Comparison of ENCODE assay signal across 1 cellular context in the genomic region with DNA sequence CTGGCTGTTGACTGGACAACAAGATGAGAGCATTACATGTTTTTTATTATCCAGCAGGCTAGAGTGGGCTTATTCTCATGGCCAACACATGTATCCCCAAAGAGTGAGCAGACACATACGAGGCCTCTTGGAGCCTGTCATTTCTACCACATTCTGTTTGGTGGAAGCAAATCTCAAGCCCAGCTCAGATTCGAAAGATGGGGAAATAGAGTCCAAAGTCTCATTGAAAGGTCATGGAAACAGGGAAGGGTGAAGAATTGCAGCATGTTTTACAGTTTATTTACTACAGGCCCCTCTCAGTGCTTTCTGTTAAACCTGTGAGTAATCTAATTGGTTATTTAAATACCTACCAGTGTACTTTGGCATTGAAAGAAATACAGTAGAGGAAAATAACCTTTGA.
TF ChIP-seq lines count a peak whose summit lies in the region.

No MANE protein-coding gene starts in this region.

TF ChIP-seq in HepG2, 621 proteins besides CTCF, POLR2A, EP300 and RAD21 (continued from another document and continues in another):
- TF ChIP-seq, protein P1, sequence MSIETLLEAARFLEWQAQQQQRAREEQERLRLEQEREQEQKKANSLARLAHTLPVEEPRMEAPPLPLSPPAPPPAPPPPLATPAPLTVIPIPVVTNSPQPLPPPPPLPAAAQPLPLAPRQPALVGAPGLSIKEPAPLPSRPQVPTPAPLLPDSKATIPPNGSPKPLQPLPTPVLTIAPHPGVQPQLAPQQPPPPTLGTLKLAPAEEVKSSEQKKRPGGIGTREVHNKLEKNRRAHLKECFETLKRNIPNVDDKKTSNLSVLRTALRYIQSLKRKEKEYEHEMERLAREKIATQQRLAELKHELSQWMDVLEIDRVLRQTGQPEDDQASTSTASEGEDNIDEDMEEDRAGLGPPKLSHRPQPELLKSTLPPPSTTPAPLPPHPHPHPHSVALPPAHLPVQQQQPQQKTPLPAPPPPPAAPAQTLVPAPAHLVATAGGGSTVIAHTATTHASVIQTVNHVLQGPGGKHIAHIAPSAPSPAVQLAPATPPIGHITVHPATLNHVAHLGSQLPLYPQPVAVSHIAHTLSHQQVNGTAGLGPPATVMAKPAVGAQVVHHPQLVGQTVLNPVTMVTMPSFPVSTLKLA (IDR thresholded peaks at IDR 0.05), result peak; percentile 27; the same call in 1 of the 2 replicates
- TF ChIP-seq, protein P2, sequence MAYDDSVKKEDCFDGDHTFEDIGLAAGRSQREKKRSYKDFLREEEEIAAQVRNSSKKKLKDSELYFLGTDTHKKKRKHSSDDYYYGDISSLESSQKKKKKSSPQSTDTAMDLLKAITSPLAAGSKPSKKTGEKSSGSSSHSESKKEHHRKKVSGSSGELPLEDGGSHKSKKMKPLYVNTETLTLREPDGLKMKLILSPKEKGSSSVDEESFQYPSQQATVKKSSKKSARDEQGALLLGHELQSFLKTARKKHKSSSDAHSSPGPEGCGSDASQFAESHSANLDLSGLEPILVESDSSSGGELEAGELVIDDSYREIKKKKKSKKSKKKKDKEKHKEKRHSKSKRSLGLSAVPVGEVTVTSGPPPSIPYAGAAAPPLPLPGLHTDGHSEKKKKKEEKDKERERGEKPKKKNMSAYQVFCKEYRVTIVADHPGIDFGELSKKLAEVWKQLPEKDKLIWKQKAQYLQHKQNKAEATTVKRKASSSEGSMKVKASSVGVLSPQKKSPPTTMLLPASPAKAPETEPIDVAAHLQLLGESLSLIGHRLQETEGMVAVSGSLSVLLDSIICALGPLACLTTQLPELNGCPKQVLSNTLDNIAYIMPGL (CRISPR knock-in tag; IDR thresholded peaks at IDR 0.05; ENCODE audit: borderline replicate concordance in 1 of 2, low read depth in 1 of 2), result no peak
- TF ChIP-seq ZNF253 (CRISPR knock-in tag; IDR thresholded peaks at IDR 0.05; ENCODE audit: borderline replicate concordance) (no peak), DNMT1 (CRISPR knock-in tag; IDR thresholded peaks at IDR 0.05) (no peak), KDM1A (CRISPR knock-in tag; IDR thresholded peaks at IDR 0.05) (peak; percentile 43; the same call in 1 of the 2 replicates), PITX1 (CRISPR knock-in tag; IDR thresholded peaks at IDR 0.05) (0 out of 2 replicates have a peak, but pooled peaks have one; percentile 44), ZNF557 (CRISPR knock-in tag; IDR thresholded peaks at IDR 0.05) (no peak), FOXJ3 (CRISPR knock-in tag; IDR thresholded peaks at IDR 0.05; ENCODE audit: borderline replicate concordance) (peak; percentile 94), TBL1XR1 (IDR thresholded peaks at IDR 0.05; ENCODE audit: borderline replicate concordance, low read length, partially characterized antibody) (no peak), ZNF337 (CRISPR knock-in tag; IDR thresholded peaks at IDR 0.05; ENCODE audit: borderline replicate concordance, low read depth) (no peak), KDM3A (CRISPR knock-in tag; IDR thresholded peaks at IDR 0.05; ENCODE audit: low read depth) (no peak), KMT2B (CRISPR knock-in tag; IDR thresholded peaks at IDR 0.05) (peak; percentile 32; the same call in 1 of the 2 replicates), ASH2L (IDR thresholded peaks at IDR 0.05; ENCODE audit: insufficient read length, low read depth, low read length) (peak; percentile 83), NR2F2 (IDR thresholded peaks at IDR 0.05; ENCODE audit: borderline replicate concordance, low read depth) (peak; percentile 93), MED1 (CRISPR knock-in tag; IDR thresholded peaks at IDR 0.05) (peak; percentile 84), RXRB (CRISPR knock-in tag; IDR thresholded peaks at IDR 0.05; ENCODE audit: borderline replicate concordance) (peak; percentile 66), ZNF644 (CRISPR knock-in tag; IDR thresholded peaks at IDR 0.05; ENCODE audit: low read depth) (peak; percentile 94), ZNF331 (CRISPR knock-in tag; IDR thresholded peaks at IDR 0.05) (peak; percentile 47; the same call in 1 of the 2 replicates), HDAC1 (CRISPR knock-in tag; IDR thresholded peaks at IDR 0.05) (0 out of 2 replicates have a peak, but pooled peaks have one; percentile 44), MEF2D (CRISPR knock-in tag; IDR thresholded peaks at IDR 0.05) (0 out of 2 replicates have a peak, but pooled peaks have one; percentile 40), HDAC2 (CRISPR knock-in tag; IDR thresholded peaks at IDR 0.05) (peak; percentile 54), YY1 (IDR thresholded peaks at IDR 0.05; ENCODE audit: insufficient read depth, insufficient replicate concordance, low read depth, low read length) (no peak), ZMYM3 (CRISPR knock-in tag; IDR thresholded peaks at IDR 0.05) (peak; percentile 68), ZNF33B (CRISPR knock-in tag; IDR thresholded peaks at IDR 0.05) (no peak), ZFX (CRISPR knock-in tag; IDR thresholded peaks at IDR 0.05; ENCODE audit: low read depth) (peak; percentile 55), CHCHD3 (CRISPR knock-in tag; IDR thresholded peaks at IDR 0.05) (no peak), THAP11 (CRISPR knock-in tag; IDR thresholded peaks at IDR 0.05) (peak; percentile 51; the same call in 1 of the 2 replicates), EED (CRISPR knock-in tag; IDR thresholded peaks at IDR 0.05) (no peak), TCF12 (IDR thresholded peaks at IDR 0.05) (no peak), TCF12 (CRISPR knock-in tag; IDR thresholded peaks at IDR 0.05) (peak; percentile 39; the same call in 1 of the 2 replicates), FOXK1 (CRISPR knock-in tag; IDR thresholded peaks at IDR 0.05; ENCODE audit: borderline replicate concordance, low read depth) (peak; percentile 77; the same call in 1 of the 2 replicates), RFX5 (IDR thresholded peaks at IDR 0.05; ENCODE audit: low read depth, low read length) (no peak), POLR2AphosphoS5 (IDR thresholded peaks at IDR 0.05; ENCODE audit: low read depth, low read length) (0 out of 2 replicates have a peak, but pooled peaks have one; percentile 22), HES4 (CRISPR knock-in tag; IDR thresholded peaks at IDR 0.05; ENCODE audit: borderline replicate concordance) (no peak), RXRA (CRISPR knock-in tag; IDR thresholded peaks at IDR 0.05) (no peak; the same call in 1 of the 2 replicates), RCOR2 (CRISPR knock-in tag; IDR thresholded peaks at IDR 0.05) (peak; percentile 86), SNAPC2 (CRISPR knock-in tag; IDR thresholded peaks at IDR 0.05) (no peak), ZNF761 (CRISPR knock-in tag; conservative IDR thresholded peaks at IDR 0.05) (no peak), PAWR (CRISPR knock-in tag; IDR thresholded peaks at IDR 0.05; ENCODE audit: borderline replicate concordance) (no peak), FOXA3 (CRISPR knock-in tag; IDR thresholded peaks at IDR 0.05) (peak; percentile 76)
- TF ChIP-seq, protein P3, sequence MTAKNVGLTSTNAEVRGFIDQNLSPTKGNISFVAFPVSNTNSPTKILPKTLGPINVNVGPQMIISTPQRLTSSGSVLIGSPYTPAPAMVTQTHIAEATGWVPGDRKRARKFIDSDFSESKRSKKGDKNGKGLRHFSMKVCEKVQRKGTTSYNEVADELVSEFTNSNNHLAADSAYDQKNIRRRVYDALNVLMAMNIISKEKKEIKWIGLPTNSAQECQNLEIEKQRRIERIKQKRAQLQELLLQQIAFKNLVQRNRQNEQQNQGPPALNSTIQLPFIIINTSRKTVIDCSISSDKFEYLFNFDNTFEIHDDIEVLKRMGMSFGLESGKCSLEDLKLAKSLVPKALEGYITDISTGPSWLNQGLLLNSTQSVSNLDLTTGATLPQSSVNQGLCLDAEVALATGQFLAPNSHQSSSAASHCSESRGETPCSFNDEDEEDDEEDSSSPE (CRISPR knock-in tag; IDR thresholded peaks at IDR 0.05), result no peak
- TF ChIP-seq, protein P4, sequence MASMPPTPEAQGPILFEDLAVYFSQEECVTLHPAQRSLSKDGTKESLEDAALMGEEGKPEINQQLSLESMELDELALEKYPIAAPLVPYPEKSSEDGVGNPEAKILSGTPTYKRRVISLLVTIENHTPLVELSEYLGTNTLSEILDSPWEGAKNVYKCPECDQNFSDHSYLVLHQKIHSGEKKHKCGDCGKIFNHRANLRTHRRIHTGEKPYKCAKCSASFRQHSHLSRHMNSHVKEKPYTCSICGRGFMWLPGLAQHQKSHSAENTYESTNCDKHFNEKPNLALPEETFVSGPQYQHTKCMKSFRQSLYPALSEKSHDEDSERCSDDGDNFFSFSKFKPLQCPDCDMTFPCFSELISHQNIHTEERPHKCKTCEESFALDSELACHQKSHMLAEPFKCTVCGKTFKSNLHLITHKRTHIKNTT (CRISPR knock-in tag; IDR thresholded peaks at IDR 0.05), result no peak
- TF ChIP-seq, protein P5, sequence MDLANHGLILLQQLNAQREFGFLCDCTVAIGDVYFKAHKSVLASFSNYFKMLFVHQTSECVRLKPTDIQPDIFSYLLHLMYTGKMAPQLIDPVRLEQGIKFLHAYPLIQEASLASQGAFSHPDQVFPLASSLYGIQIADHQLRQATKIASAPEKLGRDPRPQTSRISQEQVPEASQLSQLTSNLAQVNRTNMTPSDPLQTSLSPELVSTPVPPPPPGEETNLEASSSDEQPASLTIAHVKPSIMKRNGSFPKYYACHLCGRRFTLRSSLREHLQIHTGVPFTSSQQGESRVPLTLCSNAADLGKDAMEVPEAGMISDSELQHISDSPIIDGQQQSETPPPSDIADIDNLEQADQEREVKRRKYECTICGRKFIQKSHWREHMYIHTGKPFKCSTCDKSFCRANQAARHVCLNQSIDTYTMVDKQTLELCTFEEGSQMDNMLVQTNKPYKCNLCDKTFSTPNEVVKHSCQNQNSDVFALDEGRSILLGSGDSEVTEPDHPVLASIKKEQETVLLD (CRISPR knock-in tag; IDR thresholded peaks at IDR 0.05; ENCODE audit: low read depth), result no peak
- TF ChIP-seq, protein P6, sequence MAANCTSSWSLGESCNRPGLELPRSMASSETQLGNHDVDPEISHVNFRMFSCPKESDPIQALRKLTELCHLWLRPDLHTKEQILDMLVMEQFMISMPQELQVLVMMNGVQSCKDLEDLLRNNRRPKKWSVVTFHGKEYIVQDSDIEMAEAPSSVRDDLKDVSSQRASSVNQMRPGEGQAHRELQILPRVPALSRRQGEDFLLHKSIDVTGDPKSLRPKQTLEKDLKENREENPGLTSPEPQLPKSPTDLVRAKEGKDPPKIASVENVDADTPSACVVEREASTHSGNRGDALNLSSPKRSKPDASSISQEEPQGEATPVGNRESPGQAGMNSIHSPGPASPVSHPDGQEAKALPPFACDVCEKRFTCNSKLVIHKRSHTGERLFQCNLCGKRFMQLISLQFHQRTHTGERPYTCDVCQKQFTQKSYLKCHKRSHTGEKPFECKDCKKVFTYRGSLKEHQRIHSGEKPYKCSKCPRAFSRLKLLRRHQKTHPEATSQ (CRISPR knock-in tag; IDR thresholded peaks at IDR 0.05; ENCODE audit: borderline replicate concordance), result peak; percentile 43; the same call in 1 of the 2 replicates
- TF ChIP-seq, protein P7, sequence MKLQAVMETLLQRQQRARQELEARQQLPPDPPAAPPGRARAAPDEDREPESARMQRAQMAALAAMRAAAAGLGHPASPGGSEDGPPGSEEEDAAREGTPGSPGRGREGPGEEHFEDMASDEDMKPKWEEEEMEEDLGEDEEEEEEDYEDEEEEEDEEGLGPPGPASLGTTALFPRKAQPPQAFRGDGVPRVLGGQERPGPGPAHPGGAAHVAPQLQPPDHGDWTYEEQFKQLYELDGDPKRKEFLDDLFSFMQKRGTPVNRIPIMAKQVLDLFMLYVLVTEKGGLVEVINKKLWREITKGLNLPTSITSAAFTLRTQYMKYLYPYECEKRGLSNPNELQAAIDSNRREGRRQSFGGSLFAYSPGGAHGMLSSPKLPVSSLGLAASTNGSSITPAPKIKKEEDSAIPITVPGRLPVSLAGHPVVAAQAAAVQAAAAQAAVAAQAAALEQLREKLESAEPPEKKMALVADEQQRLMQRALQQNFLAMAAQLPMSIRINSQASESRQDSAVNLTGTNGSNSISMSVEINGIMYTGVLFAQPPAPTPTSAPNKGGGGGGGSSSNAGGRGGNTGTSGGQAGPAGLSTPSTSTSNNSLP (IDR thresholded peaks at IDR 0.05; ENCODE audit: low read depth, low read length), result peak; percentile 91
- TF ChIP-seq, protein P8, sequence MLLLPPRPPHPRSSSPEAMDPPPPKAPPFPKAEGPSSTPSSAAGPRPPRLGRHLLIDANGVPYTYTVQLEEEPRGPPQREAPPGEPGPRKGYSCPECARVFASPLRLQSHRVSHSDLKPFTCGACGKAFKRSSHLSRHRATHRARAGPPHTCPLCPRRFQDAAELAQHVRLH (CRISPR knock-in tag; IDR thresholded peaks at IDR 0.05; ENCODE audit: borderline replicate concordance, low read depth), result no peak
- TF ChIP-seq, protein P9, sequence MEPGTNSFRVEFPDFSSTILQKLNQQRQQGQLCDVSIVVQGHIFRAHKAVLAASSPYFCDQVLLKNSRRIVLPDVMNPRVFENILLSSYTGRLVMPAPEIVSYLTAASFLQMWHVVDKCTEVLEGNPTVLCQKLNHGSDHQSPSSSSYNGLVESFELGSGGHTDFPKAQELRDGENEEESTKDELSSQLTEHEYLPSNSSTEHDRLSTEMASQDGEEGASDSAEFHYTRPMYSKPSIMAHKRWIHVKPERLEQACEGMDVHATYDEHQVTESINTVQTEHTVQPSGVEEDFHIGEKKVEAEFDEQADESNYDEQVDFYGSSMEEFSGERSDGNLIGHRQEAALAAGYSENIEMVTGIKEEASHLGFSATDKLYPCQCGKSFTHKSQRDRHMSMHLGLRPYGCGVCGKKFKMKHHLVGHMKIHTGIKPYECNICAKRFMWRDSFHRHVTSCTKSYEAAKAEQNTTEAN (CRISPR knock-in tag; conservative IDR thresholded peaks at IDR 0.05), result 0 out of 2 replicates have a peak, but pooled peaks have one; percentile 33
- TF ChIP-seq, protein P10, sequence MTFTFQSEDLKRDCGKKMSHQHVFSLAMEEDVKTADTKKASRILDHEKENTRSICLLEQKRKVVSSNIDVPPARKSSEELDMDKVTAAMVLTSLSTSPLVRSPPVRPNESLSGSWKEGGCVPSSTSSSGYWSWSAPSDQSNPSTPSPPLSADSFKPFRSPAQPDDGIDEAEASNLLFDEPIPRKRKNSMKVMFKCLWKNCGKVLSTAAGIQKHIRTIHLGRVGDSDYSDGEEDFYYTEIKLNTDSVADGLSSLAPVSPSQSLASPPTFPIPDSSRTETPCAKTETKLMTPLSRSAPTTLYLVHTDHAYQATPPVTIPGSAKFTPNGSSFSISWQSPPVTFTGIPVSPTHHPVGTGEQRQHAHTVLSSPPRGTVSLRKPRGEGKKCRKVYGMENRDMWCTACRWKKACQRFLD (CRISPR knock-in tag; IDR thresholded peaks at IDR 0.05; ENCODE audit: borderline replicate concordance), result no peak
- TF ChIP-seq, protein P11, sequence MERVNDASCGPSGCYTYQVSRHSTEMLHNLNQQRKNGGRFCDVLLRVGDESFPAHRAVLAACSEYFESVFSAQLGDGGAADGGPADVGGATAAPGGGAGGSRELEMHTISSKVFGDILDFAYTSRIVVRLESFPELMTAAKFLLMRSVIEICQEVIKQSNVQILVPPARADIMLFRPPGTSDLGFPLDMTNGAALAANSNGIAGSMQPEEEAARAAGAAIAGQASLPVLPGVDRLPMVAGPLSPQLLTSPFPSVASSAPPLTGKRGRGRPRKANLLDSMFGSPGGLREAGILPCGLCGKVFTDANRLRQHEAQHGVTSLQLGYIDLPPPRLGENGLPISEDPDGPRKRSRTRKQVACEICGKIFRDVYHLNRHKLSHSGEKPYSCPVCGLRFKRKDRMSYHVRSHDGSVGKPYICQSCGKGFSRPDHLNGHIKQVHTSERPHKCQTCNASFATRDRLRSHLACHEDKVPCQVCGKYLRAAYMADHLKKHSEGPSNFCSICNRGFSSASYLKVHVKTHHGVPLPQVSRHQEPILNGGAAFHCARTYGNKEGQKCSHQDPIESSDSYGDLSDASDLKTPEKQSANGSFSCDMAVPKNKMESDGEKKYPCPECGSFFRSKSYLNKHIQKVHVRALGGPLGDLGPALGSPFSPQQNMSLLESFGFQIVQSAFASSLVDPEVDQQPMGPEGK (CRISPR knock-in tag; IDR thresholded peaks at IDR 0.05), result peak; percentile 25; the same call in 1 of the 2 replicates
